ENCODE assay signal across 10 cellular contexts in the genomic region with DNA sequence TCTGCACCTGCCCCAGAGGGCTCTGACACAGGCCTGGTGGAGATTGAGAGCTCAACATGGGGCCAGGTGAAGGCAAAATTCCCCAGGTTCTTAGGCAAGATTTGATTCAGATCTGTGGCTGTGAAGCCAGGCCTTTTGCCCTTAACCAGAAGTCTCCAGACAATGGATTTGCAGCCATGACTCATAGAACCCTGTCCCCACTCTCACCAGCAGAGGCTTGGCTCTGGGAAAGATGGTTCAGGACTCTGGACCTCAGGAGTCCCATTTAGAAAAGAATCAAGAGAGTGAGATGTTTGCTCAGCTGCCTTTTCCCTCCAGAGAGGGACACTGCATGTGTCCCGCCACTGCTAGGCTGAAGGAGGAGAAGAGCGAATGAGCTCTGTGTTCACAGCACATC.
DNase-seq lines count a peak whose midpoint lies in the region.
"Had no signal": no experiment of that assay in that cellular context is flagged by ENCODE, and none has a peak within 500 bp of the region (broad histone marks: within the 10 kb centered on the region; RNA-seq: fewer than 3 reads in every experiment).

No MANE protein-coding gene starts in this region.

- no peaks in the 10 kb centered on the region for H3K9me3 Mint-ChIP-seq in T-helper 1 cell treated with Interleukin-12 subunit alpha and Interleukin-12 subunit beta and Interleukin-4 antibody, amounts not matched to agents 30 μg/mL and 1 μg/mL, for 36 hours
- H3K9me3 Mint-ChIP-seq: brain had no signal

- peaks cover 59% of the 10 kb centered on the region for H3K4me1 Mint-ChIP-seq in T-helper 1 cell treated with Interleukin-12 subunit alpha and Interleukin-12 subunit beta and Interleukin-4 antibody, amounts not matched to agents 30 μg/mL and 1 μg/mL, for 36 hours (ENCODE audit: low read depth)

- no peaks in the 10 kb centered on the region for H3K36me3 Mint-ChIP-seq in T-helper 1 cell treated with Interleukin-12 subunit alpha and Interleukin-12 subunit beta and Interleukin-4 antibody, amounts not matched to agents 30 μg/mL and 1 μg/mL, for 36 hours (ENCODE audit: low read depth)
- H3K36me3 Mint-ChIP-seq: brain had no signal

- H3K27me3 Mint-ChIP-seq in T-helper 1 cell treated with Interleukin-12 subunit alpha and Interleukin-12 subunit beta and Interleukin-4 antibody, amounts not matched to agents 30 μg/mL and 1 μg/mL, for 36 hours (ENCODE audit: low read depth) = peaks cover 24% of the 10 kb centered on the region
- H3K27me3 Mint-ChIP-seq: brain had no signal

- DNase-seq in T-helper 1 cell (no peak), NCI-H69 (lab: John Stamatoyannopoulos, UW) (peak; percentile 16), dermis blood vessel endothelial cell (peak; percentile 59), pulmonary artery endothelial cell (ENCODE audit: low read depth, low spot score) (peak; percentile 22), NOMO-1 (lab: John Stamatoyannopoulos, UW; ENCODE audit: unreplicated experiment in 2 of 2) (no peak), DMS79 (lab: John Stamatoyannopoulos, UW) (no peak), NCI-H226 (no peak)
- DNase-seq: NCI-H2081 had no signal

- peak overlapping the region; percentile 21 for H3K4me3 Mint-ChIP-seq in T-helper 1 cell treated with Interleukin-12 subunit alpha and Interleukin-12 subunit beta and Interleukin-4 antibody, amounts not matched to agents 30 μg/mL and 1 μg/mL, for 36 hours
- H3K4me3 Mint-ChIP-seq: brain had no signal

- no peak overlapping the region for H3K27ac Mint-ChIP-seq in T-helper 1 cell treated with Interleukin-12 subunit alpha and Interleukin-12 subunit beta and Interleukin-4 antibody, amounts not matched to agents 30 μg/mL and 1 μg/mL, for 36 hours
- H3K27ac Mint-ChIP-seq: brain had no signal

Comparison
In these comparisons a context has a peak if more than half of its experiments do, and no peak if none do; other contexts are left out.
1. DNase-seq: peak in NCI-H69 (single experiment), dermis blood vessel endothelial cell (single experiment) and pulmonary artery endothelial cell (single experiment); none in T-helper 1 cell (0 of 5), NOMO-1 (0 of 2), DMS79 (single experiment) and NCI-H226 (single experiment).